ENCODE assay signal across 8 cellular contexts in the genomic region with DNA sequence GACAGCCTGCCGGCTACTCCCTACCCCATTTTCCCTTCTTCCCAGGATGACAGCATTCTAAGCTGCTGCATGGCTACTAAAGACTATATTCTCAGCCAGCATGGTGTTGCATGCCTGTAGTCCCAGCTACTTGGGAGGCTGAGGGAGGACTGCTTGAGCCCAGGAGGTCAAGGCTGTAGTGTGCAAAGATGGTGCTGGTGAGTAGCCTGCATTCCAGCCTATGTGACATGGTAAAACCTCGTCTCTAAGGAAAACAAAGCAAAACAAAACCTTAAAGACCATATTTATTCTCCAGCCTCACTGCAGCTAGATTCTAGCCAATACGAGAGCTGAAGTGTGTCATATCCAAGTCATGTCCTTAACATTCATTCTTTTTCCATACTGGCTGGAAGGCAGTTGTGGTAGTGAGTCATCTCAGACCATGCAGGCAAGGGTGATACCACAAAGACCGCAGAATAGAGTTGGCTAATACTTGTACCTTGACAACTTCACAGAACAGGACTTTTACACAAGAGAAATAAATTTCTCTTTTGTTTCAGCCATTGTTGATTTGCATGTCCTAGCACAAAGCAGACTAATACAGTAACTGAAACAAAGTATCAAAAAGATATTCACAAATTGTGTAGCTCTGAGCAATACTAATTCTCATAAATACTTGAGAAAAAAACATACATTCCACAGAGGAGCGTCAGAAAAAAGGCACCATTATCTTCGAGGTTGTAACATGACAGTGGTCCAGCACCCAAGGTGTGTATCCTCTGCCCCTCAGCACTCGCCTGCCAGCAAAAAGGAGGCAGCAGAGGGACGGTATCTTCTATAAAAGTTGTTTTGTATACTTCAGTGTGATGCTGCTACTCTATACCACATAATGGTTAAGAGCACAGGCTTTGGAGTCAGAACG. TPM values are rescaled to one million over a fixed set of nuclear protein-coding genes. Genes with fewer than 3 reads are reported as not detected.
DNase-seq lines count a peak whose midpoint lies in the region; ATAC-seq and TF ChIP-seq lines count a peak whose summit lies in the region.

No MANE protein-coding gene starts in this region.

- H3K27me3 Mint-ChIP-seq in effector memory CD8-positive, alpha-beta T cell = no peaks in the 10 kb centered on the region
- no peaks in the 10 kb centered on the region for H3K27me3 Mint-ChIP-seq in osteocyte (ENCODE audit: unreplicated experiment)

- H3K4me3 Mint-ChIP-seq in effector memory CD8-positive, alpha-beta T cell = peak overlapping the region; percentile 48 to 54
- H3K4me3 Mint-ChIP-seq in osteocyte (ENCODE audit: unreplicated experiment) = peak overlapping the region; percentile 64

- no peak for TF ChIP-seq CTCF in osteocyte (IDR thresholded peaks at IDR 0.05)

- peaks cover 70% of the 10 kb centered on the region for H3K36me3 Mint-ChIP-seq in effector memory CD8-positive, alpha-beta T cell (ENCODE audit: insufficient read depth)
- H3K36me3 Mint-ChIP-seq in osteocyte (ENCODE audit: unreplicated experiment) = peaks cover 36% of the 10 kb centered on the region

- DNase-seq in stimulated activated CD4-positive, alpha-beta T cell treated with anti-CD3 and anti-CD28 coated beads, Interleukin-12 subunit alpha, Interleukin-12 subunit beta, amount 100 ng/mL, for 48 hours (ENCODE audit: low read depth in 2 of 3, low spot score in 1 of 3) = peak; percentile 23 to 54 (median 53)
- DNase-seq in stimulated activated CD4-positive, alpha-beta T cell treated with anti-CD3 and anti-CD28 coated beads, Interleukin-12 subunit alpha, Interleukin-12 subunit beta, amount 100 ng/mL, for 4 hours = no peak
- DNase-seq in SW 1271 (lab: John Stamatoyannopoulos, UW) (peak; percentile 92 to 97), osteocyte (ENCODE audit: extremely low spot score, unreplicated experiment) (peak; percentile 93)
- DNase-seq in effector memory CD8-positive, alpha-beta T cell = peak in 1 of 3 experiments; percentile 4

- H3K9me3 Mint-ChIP-seq in effector memory CD8-positive, alpha-beta T cell = no peaks in the 10 kb centered on the region
- H3K9me3 Mint-ChIP-seq in osteocyte (ENCODE audit: unreplicated experiment) = no peaks in the 10 kb centered on the region

- peak overlapping the region; percentile 79 to 83 for H3K27ac Mint-ChIP-seq in effector memory CD8-positive, alpha-beta T cell
- peak overlapping the region; percentile 99 for H3K27ac Mint-ChIP-seq in osteocyte (ENCODE audit: unreplicated experiment)

- peak; percentile 63 for ATAC-seq in HG03139 (IDR thresholded peaks at IDR 0.05; ENCODE audit: unreplicated experiment)
- peak; percentile 87 for ATAC-seq in effector memory CD8-positive, alpha-beta T cell (replicated peaks)
- no peak for ATAC-seq in GM18907 (IDR thresholded peaks at IDR 0.05; ENCODE audit: unreplicated experiment)
- ATAC-seq in HG02678 (IDR thresholded peaks at IDR 0.05; ENCODE audit: unreplicated experiment) = no peak

- peaks cover 22 to 29% of the 10 kb centered on the region in 2 donors for H3K4me1 Mint-ChIP-seq in effector memory CD8-positive, alpha-beta T cell (ENCODE audit: low read depth in 2 of 2)
- H3K4me1 Mint-ChIP-seq in osteocyte (ENCODE audit: unreplicated experiment) = peaks cover 39% of the 10 kb centered on the region

RNA-seq across cellular contexts. Expression of gene PBRM1, which starts 14.8 kb away (rescaled TPM):
- 74.5 and 78.3 TPM in 2 replicates for total RNA-seq in osteocyte

RNA-seq across cellular contexts. Expression of gene GNL3, which starts 15.0 kb away (rescaled TPM):
- 65.8 and 69.8 TPM in 2 replicates for total RNA-seq in osteocyte

RNA-seq across cellular contexts. Expression of gene GLT8D1, which starts 34.7 kb away (rescaled TPM):
- total RNA-seq in osteocyte = 86.3 and 97.4 TPM in 2 replicates

RNA-seq across cellular contexts. Expression of gene SPCS1, which starts 35.0 kb away (rescaled TPM):
- 120 and 124 TPM in 2 replicates for total RNA-seq in osteocyte

Comparison
In these comparisons a context has a peak if more than half of its experiments do, and no peak if none do; other contexts are left out.
1. ATAC-seq: peak in HG03139 (single experiment) and effector memory CD8-positive, alpha-beta T cell (single experiment); none in GM18907 (single experiment) and HG02678 (single experiment).